In the genomic region with DNA sequence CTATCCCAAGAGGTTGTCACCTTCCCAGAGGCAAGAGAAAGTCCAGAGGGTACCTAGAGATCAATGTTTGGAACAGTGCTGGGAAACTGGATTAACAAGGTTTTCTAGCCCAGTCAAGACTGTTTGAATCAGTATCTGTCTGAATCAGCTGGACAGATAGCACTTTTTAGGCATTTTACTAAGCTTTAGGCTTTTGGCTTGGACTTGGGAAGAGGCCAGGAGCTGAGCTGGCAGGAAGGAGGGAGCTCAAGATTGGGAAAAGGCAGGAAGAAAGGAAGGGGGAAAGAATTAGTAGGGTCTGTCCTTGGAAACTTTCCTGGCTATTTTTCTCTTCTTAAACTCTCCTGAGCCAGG, we compare ENCODE assay signal across 9 cellular contexts. TPM values are rescaled to one million over a fixed set of nuclear protein-coding genes. Genes with fewer than 3 reads are reported as not detected.
A peak's percentile ranks its signal among the peaks of the same experiment; 100 is the strongest.
DNase-seq lines count a peak whose midpoint lies in the region; ATAC-seq and TF ChIP-seq lines count a peak whose summit lies in the region.
"Had no signal": no experiment of that assay in that cellular context is flagged by ENCODE, and none has a peak within 500 bp of the region (broad histone marks: within the 10 kb centered on the region; RNA-seq: fewer than 3 reads in every experiment).

No MANE protein-coding gene starts in this region.

- H3K9ac ChIP-seq in adipocyte (ENCODE audit: low read length): peak overlapping the region; percentile 76

- no peak overlapping the region for H3K27ac Mint-ChIP-seq in MCF 10A (ENCODE audit: low read depth, unreplicated experiment)
- H3K27ac Mint-ChIP-seq: natural killer cell treated with Interleukin-12 subunit alpha and Interleukin-12 subunit beta and Interleukin-15 and Interleukin-18, amount 100 ng/mL, for 72 hours had no signal

- no peak for ATAC-seq in upper lobe of right lung
- ATAC-seq: natural killer cell treated with Interleukin-12 subunit alpha and Interleukin-12 subunit beta and Interleukin-15 and Interleukin-18, amount 100 ng/mL, for 72 hours had no signal

- no peaks in the 10 kb centered on the region for H3K36me3 ChIP-seq in breast epithelium
- peaks cover 30% of the 10 kb centered on the region for H3K36me3 ChIP-seq in adipocyte (ENCODE audit: control insufficient read depth, insufficient read depth, low read length, severe bottlenecking)
- peaks cover 18% of the 10 kb centered on the region for H3K36me3 ChIP-seq in upper lobe of right lung

- TF ChIP-seq CTCF in breast epithelium (IDR thresholded peaks at IDR 0.05) (no peak), MCF 10A (IDR thresholded peaks at IDR 0.05; ENCODE audit: unreplicated experiment) (no peak), upper lobe of right lung (IDR thresholded peaks at IDR 0.05) (no peak)

- H3K4me3 Mint-ChIP-seq in MCF 10A (ENCODE audit: unreplicated experiment): no peak overlapping the region
- H3K4me3 Mint-ChIP-seq: natural killer cell treated with Interleukin-12 subunit alpha and Interleukin-12 subunit beta and Interleukin-15 and Interleukin-18, amount 100 ng/mL, for 72 hours had no signal

- H3K27me3 Mint-ChIP-seq in MCF 10A (ENCODE audit: insufficient read depth, unreplicated experiment): no peaks in the 10 kb centered on the region
- H3K27me3 Mint-ChIP-seq: natural killer cell treated with Interleukin-12 subunit alpha and Interleukin-12 subunit beta and Interleukin-15 and Interleukin-18, amount 100 ng/mL, for 72 hours had no signal

- no peak for TF ChIP-seq POLR2A in breast epithelium (IDR thresholded peaks at IDR 0.05)

- H3K36me3 Mint-ChIP-seq in MCF 10A (ENCODE audit: insufficient read depth, unreplicated experiment): peaks cover 9% of the 10 kb centered on the region

- no peaks in the 10 kb centered on the region for H3K4me1 ChIP-seq in breast epithelium
- H3K4me1 ChIP-seq in adipocyte (ENCODE audit: control insufficient read depth, insufficient read depth, low read length): peaks cover 18% of the 10 kb centered on the region
- H3K4me1 ChIP-seq in upper lobe of right lung: peaks cover 9% of the 10 kb centered on the region

- H3K27ac ChIP-seq in breast epithelium (peak overlapping the region; percentile 61 to 64), upper lobe of right lung (peak overlapping the region; percentile 36)

- no peaks in the 10 kb centered on the region for H3K27me3 ChIP-seq in breast epithelium
- no peaks in the 10 kb centered on the region for H3K27me3 ChIP-seq in adipocyte (replicated peaks; ENCODE audit: control insufficient read depth, insufficient read depth, low read length)
- H3K27me3 ChIP-seq in upper lobe of right lung: no peaks in the 10 kb centered on the region

- CTCF ChIA-PET in MCF 10A (lab: Yijun Ruan, JAX): interaction anchor here (0.6 to 4.1 kb wide), 27 partner anchors 9 to 398 kb away, joined by 3 to 39 read pairs (median 3); a partner anchor contains a TSS

- intact Hi-C loops in breast epithelium (cut with DNase I; ENCODE audit: low total_unique reads) (no loop called here), MCF 10A (cut with micrococcal nuclease) (loop anchor here (1.0 kb wide), 2 partner anchors 33 to 291 kb away; no protein-coding TSS in a partner anchor), upper lobe of right lung (cut with DNase I) (no loop called here)

- no peaks in the 10 kb centered on the region for H3K9me3 ChIP-seq in breast epithelium
- no peaks in the 10 kb centered on the region for H3K9me3 ChIP-seq in adipocyte (ENCODE audit: control insufficient read depth, low read length)
- no peaks in the 10 kb centered on the region for H3K9me3 ChIP-seq in upper lobe of right lung

- no peaks in the 10 kb centered on the region for H3K9me3 Mint-ChIP-seq in MCF 10A (ENCODE audit: unreplicated experiment)
- H3K9me3 Mint-ChIP-seq: natural killer cell treated with Interleukin-12 subunit alpha and Interleukin-12 subunit beta and Interleukin-15 and Interleukin-18, amount 100 ng/mL, for 72 hours had no signal

- no peak overlapping the region for H3K4me3 ChIP-seq in breast epithelium
- peak overlapping the region; percentile 39 for H3K4me3 ChIP-seq in adipocyte (ENCODE audit: low read length)
- no peak overlapping the region for H3K4me3 ChIP-seq in upper lobe of right lung

- POLR2A ChIA-PET in MCF 10A (lab: Yijun Ruan, JAX): interaction anchor here (0.8 to 2.1 kb wide), 5 partner anchors 9 to 33 kb away, joined by 3 to 15 read pairs (median 4); a partner anchor contains a TSS

- DNase-seq in breast epithelium (ENCODE audit: low spot score in 2 of 2) (no peak), MCF 10A (ENCODE audit: unreplicated experiment) (no peak), adipocyte (ENCODE audit: low read depth) (peak; percentile 37), iris pigment epithelial cell (ENCODE audit: low read depth) (peak; percentile 34), upper lobe of right lung (no peak), amygdala (lab: John Stamatoyannopoulos, UW) (no peak), putamen (ENCODE audit: low spot score) (no peak), amniotic stem cell (lab: John Stamatoyannopoulos, UW) (no peak)

- no TSS peak for BruUV-seq in MCF 10A (replicated peaks; lab: Mats Ljungman, UMichigan)

- peaks cover 11% of the 10 kb centered on the region for H3K4me1 Mint-ChIP-seq in MCF 10A (ENCODE audit: insufficient read depth, unreplicated experiment)

RNA-seq across cellular contexts. Expression of a gene that starts 8.3 kb away (rescaled TPM):
- total RNA-seq in breast epithelium (1 to 10 TPM; 2.9 to 4.6 (median 4.2) TPM), MCF 10A (2022) (2.4 and 3.4 TPM in 2 replicates), upper lobe of right lung (10.5 TPM)

RNA-seq across cellular contexts. Expression of a gene that starts 12.6 kb away (rescaled TPM):
- total RNA-seq in breast epithelium: 1,000 to 10,000 TPM in 1 of 3 donors, 100 to 1,000 TPM in 2; 557 to 1,840 (median 572) TPM
- 45.1 and 67.3 TPM in 2 replicates for total RNA-seq in MCF 10A (2022)
- 55.4 TPM for total RNA-seq in upper lobe of right lung

RNA-seq across cellular contexts. Expression of a gene that starts 32.1 kb away (rescaled TPM):
- 10 to 100 TPM; 24.6 to 30.2 (median 29.9) TPM for total RNA-seq in breast epithelium
- 6.3 and 7.9 TPM in 2 replicates for total RNA-seq in MCF 10A (2022)
- 20.3 TPM for total RNA-seq in upper lobe of right lung

RNA-seq across cellular contexts. Expression of a gene that starts 50.8 kb away (rescaled TPM):
- 100 to 1,000 TPM in 2 of 3 donors, under 1 TPM in 1; 0.48 to 187 (median 119) TPM for total RNA-seq in breast epithelium
- total RNA-seq in MCF 10A (2022): 1.1 and 3.7 TPM in 2 replicates
- 60.7 TPM for total RNA-seq in upper lobe of right lung
- total RNA-seq: natural killer cell treated with Interleukin-12 subunit alpha and Interleukin-12 subunit beta and Interleukin-15 and Interleukin-18, amount 100 ng/mL, for 72 hours had no signal

RNA-seq across cellular contexts. Expression of a gene that starts 55.3 kb away (rescaled TPM):
- total RNA-seq in breast epithelium: 10 to 100 TPM; 74.9 to 98.8 (median 75.7) TPM
- 67.4 and 96.1 TPM in 2 replicates for total RNA-seq in MCF 10A (2022)
- 150 TPM for total RNA-seq in upper lobe of right lung

Comparison
In these comparisons a context has a peak if more than half of its experiments do, and no peak if none do; other contexts are left out.
1. DNase-seq: peak in adipocyte (single experiment) and iris pigment epithelial cell (single experiment); none in breast epithelium (0 of 2), MCF 10A (single experiment), upper lobe of right lung (single experiment), amygdala (0 of 56), putamen (single experiment) and amniotic stem cell (single experiment).